37 cellular contexts compared by ENCODE assay signal in the genomic region with DNA sequence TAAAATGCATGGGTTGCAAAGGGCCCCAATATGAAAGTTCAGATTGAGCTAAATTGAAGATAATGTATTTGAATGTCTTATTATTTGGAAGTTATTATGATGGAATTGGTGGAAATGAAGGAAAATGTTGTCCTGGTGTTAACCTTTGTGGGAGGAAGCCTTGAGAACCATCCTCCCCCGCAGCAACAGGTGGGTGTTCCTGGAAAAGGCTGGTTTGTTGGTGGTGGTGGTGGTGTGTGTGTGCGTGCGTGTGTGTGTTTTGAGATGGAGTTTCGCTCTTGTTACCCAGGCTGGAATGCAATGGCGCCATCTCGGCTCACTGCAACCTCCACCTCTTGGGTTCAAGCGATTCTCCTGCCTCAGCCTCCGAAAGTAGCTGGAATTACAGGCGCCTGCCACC. TPM values are rescaled to one million over a fixed set of nuclear protein-coding genes. Genes with fewer than 3 reads are reported as not detected.
"Had no signal": no experiment of that assay in that cellular context is flagged by ENCODE, and none has a peak within 500 bp of the region (broad histone marks: within the 10 kb centered on the region; RNA-seq: fewer than 3 reads in every experiment).

No MANE protein-coding gene starts in this region.

- H3K9me3 ChIP-seq: MG63 had no signal

- H3K36me3 ChIP-seq: MG63 had no signal

- H3K4me3 ChIP-seq: MG63 had no signal

- DNase-seq: Karpas-422, Kasumi-1, MG63, MM.1S, MV-4-11, NCI-H1092, NCI-H1092 treated with DMSO at 0.1 percent for 48 hours, NCI-H1105, NCI-H1105 treated with DMSO at 0.1 percent for 48 hours, NCI-H1417, NCI-H1417 treated with DMSO at 0.1 percent for 48 hours, NCI-H1436, NCI-H1436 treated with DMSO at 0.1 percent for 48 hours, NCI-H146, NCI-H1694, NCI-H1694 treated with DMSO at 0.1 percent for 48 hours, NCI-H187, NCI-H187 treated with DMSO at 0.1 percent for 48 hours, NCI-H1930, NCI-H2029, NCI-H2029 treated with DMSO at 0.1 percent for 48 hours, NCI-H2081, NCI-H2081 treated with DMSO at 0.1 percent for 48 hours, NCI-H2107, NCI-H2171, NCI-H2171 treated with DMSO at 0.1 percent for 48 hours, NCI-H2227 treated with DMSO at 0.1 percent for 48 hours, NCI-H226, NCI-H345, NCI-H446, NCI-H446 treated with DMSO at 0.1 percent for 48 hours, NCI-H510A, NCI-H510A treated with DMSO at 0.1 percent for 48 hours, NCI-H524, NCI-H524 treated with DMSO at 0.1 percent for 48 hours had no signal

RNA-seq across cellular contexts. Expression of a gene that starts 36.2 kb away (rescaled TPM):
- total RNA-seq: MCF 10A, NCI-H460 had no signal
